Comparison of ENCODE assay signal across 1 cellular context in genomic region chr20:33811763-33812672, GRCh38.
A peak's percentile ranks its signal among the peaks of the same experiment; 100 is the strongest.
TF ChIP-seq lines count a peak whose summit lies in the region.

No MANE protein-coding gene starts in this region.

TF ChIP-seq in K562, 482 proteins besides CTCF, POLR2A, EP300 and RAD21 (continued from another document and continues in another):
- TF ChIP-seq REST (CRISPR knock-in tag; IDR thresholded peaks at IDR 0.05; ENCODE audit: low read depth) (no peak), TARDBP (IDR thresholded peaks at IDR 0.05) (no peak), LARP7 (IDR thresholded peaks at IDR 0.05) (no peak), ATF4 (CRISPR knock-in tag; IDR thresholded peaks at IDR 0.05) (no peak), ZBTB11 (CRISPR knock-in tag; IDR thresholded peaks at IDR 0.05) (no peak), FIP1L1 (IDR thresholded peaks at IDR 0.05; ENCODE audit: low read depth, low read length, poor library complexity, severe bottlenecking) (no peak), FOXP1 (CRISPR knock-in tag; IDR thresholded peaks at IDR 0.05) (no peak), PREB (CRISPR knock-in tag; IDR thresholded peaks at IDR 0.05) (no peak), MED1 (CRISPR knock-in tag; IDR thresholded peaks at IDR 0.05; ENCODE audit: borderline replicate concordance) (no peak), STAT5B (CRISPR knock-in tag; IDR thresholded peaks at IDR 0.05) (no peak), SMARCC2 (IDR thresholded peaks at IDR 0.05; ENCODE audit: low read depth) (peak; percentile 54; the same call in 1 of the 2 replicates), ZNF146 (CRISPR knock-in tag; IDR thresholded peaks at IDR 0.05; ENCODE audit: unreplicated experiment) (no peak), SIN3A (IDR thresholded peaks at IDR 0.05; ENCODE audit: borderline replicate concordance in 2 of 2, control insufficient read depth in 1 of 2, low read depth in 2 of 2, low read length in 2 of 2) (no peak; a peak in 1 of 4 replicates), ZBTB2 (IDR thresholded peaks at IDR 0.05) (no peak; the same call in 1 of the 2 replicates), ZBTB26 (CRISPR knock-in tag; IDR thresholded peaks at IDR 0.05) (0 out of 2 replicates have a peak, but pooled peaks have one; percentile 71), ZNF12 (CRISPR knock-in tag; IDR thresholded peaks at IDR 0.05) (no peak), SMAD4 (CRISPR knock-in tag; conservative IDR thresholded peaks at IDR 0.05) (no peak), ATF7 (IDR thresholded peaks at IDR 0.05) (no peak), DPF2 (IDR thresholded peaks at IDR 0.05) (peak; percentile 53; the same call in 1 of the 2 replicates), GTF2B (IDR thresholded peaks at IDR 0.05; ENCODE audit: extremely low read depth, insufficient read length) (no peak), ZNF3 (CRISPR knock-in tag; IDR thresholded peaks at IDR 0.05) (no peak), ZNF644 (tag; IDR thresholded peaks at IDR 0.05; ENCODE audit: low read depth) (no peak), ATF2 (CRISPR knock-in tag; IDR thresholded peaks at IDR 0.05) (no peak), ZNF586 (CRISPR knock-in tag; conservative IDR thresholded peaks at IDR 0.05) (no peak), ZNF408 (CRISPR knock-in tag; IDR thresholded peaks at IDR 0.05; ENCODE audit: low read depth) (no peak), CEBPG (CRISPR knock-in tag; IDR thresholded peaks at IDR 0.05) (no peak), CEBPG (tag; conservative IDR thresholded peaks at IDR 0.05 in 1 of 2, IDR thresholded peaks at IDR 0.05 in 1 of 2) (no peak), CREB3L1 (IDR thresholded peaks at IDR 0.05; ENCODE audit: borderline replicate concordance, low read depth) (no peak), HSF4 (CRISPR knock-in tag; IDR thresholded peaks at IDR 0.05; ENCODE audit: borderline replicate concordance) (no peak), GABPB2 (CRISPR knock-in tag; conservative IDR thresholded peaks at IDR 0.05) (no peak), ZBTB49 (CRISPR knock-in tag; IDR thresholded peaks at IDR 0.05; ENCODE audit: borderline replicate concordance) (0 out of 2 replicates have a peak, but pooled peaks have one; percentile 20), RCOR1 (IDR thresholded peaks at IDR 0.05; ENCODE audit: borderline replicate concordance in 1 of 2, low read depth in 2 of 2, low read length in 2 of 2) (peak in 1 of 2 experiments; percentile 33; a peak in 1 of 4 replicates), ZNF395 (CRISPR knock-in tag; IDR thresholded peaks at IDR 0.05) (no peak), RHOXF2B (CRISPR knock-in tag; conservative IDR thresholded peaks at IDR 0.05) (no peak), USF1 (CRISPR knock-in tag; IDR thresholded peaks at IDR 0.05) (no peak), TEAD4 (IDR thresholded peaks at IDR 0.05; ENCODE audit: low read length) (no peak), TEAD4 (CRISPR knock-in tag; IDR thresholded peaks at IDR 0.05; ENCODE audit: borderline replicate concordance) (no peak)
